ENCODE assay signal across 1 cellular context in the genomic region with DNA sequence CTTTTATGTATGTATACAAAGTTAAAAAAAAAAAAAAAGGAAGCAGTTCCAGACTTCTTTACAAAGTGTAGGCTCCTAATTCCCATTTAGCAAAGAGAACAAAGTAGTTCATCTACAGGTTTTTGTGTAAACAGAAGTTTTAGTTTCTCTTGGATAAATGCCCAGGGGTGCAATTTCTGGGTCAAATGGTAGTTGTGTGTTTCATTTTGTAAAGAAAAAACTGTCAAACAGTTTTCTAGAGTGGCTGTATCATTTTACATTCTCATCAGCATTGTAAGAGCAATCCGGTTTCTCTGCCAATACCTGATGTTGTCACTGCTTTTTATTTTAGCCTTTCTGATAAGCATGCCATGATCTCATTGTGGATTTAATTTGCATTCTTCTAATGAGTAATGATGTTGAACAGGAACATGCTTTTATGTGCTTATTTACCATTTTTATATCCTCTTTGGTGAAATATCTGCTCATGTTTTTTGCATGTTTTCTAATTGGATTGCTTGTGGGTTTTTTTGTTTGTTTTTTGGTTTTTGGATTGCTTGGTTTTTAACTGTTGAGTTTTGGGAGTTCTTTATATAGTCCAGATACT.
TF ChIP-seq lines count a peak whose summit lies in the region.

No MANE protein-coding gene starts in this region.

TF ChIP-seq in SK-N-SH, 30 proteins besides CTCF, POLR2A, EP300 and RAD21 (continued from another document):
- TF ChIP-seq, protein P1, sequence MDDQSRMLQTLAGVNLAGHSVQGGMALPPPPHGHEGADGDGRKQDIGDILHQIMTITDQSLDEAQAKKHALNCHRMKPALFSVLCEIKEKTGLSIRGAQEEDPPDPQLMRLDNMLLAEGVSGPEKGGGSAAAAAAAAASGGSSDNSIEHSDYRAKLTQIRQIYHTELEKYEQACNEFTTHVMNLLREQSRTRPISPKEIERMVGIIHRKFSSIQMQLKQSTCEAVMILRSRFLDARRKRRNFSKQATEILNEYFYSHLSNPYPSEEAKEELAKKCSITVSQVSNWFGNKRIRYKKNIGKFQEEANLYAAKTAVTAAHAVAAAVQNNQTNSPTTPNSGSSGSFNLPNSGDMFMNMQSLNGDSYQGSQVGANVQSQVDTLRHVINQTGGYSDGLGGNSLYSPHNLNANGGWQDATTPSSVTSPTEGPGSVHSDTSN (IDR thresholded peaks at IDR 0.05) = no peak
- TF ChIP-seq RCOR1 (IDR thresholded peaks at IDR 0.05; ENCODE audit: low read length) (no peak; the same call in 1 of the 2 replicates), FOXJ3 (CRISPR knock-in tag; IDR thresholded peaks at IDR 0.05) (0 out of 2 replicates have a peak, but pooled peaks have one; percentile 31), GATA2 (CRISPR knock-in tag; IDR thresholded peaks at IDR 0.05) (peak; percentile 90), RXRA (IDR thresholded peaks at IDR 0.05; ENCODE audit: borderline replicate concordance, low read depth) (no peak), NRF1 (IDR thresholded peaks at IDR 0.05; ENCODE audit: low read depth, low read length) (no peak), NFIC (IDR thresholded peaks at IDR 0.05; ENCODE audit: borderline replicate concordance) (0 out of 2 replicates have a peak, but pooled peaks have one; percentile 10)
- TF ChIP-seq, protein P2, sequence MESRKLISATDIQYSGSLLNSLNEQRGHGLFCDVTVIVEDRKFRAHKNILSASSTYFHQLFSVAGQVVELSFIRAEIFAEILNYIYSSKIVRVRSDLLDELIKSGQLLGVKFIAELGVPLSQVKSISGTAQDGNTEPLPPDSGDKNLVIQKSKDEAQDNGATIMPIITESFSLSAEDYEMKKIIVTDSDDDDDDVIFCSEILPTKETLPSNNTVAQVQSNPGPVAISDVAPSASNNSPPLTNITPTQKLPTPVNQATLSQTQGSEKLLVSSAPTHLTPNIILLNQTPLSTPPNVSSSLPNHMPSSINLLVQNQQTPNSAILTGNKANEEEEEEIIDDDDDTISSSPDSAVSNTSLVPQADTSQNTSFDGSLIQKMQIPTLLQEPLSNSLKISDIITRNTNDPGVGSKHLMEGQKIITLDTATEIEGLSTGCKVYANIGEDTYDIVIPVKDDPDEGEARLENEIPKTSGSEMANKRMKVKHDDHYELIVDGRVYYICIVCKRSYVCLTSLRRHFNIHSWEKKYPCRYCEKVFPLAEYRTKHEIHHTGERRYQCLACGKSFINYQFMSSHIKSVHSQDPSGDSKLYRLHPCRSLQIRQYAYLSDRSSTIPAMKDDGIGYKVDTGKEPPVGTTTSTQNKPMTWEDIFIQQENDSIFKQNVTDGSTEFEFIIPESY (IDR thresholded peaks at IDR 0.05; ENCODE audit: borderline replicate concordance, low read depth) = no peak
